Comparison of ENCODE assay signal across 11 cellular contexts in genomic region chr1:220368352-220369265, GRCh38.
DNase-seq lines count a peak whose midpoint lies in the region; ATAC-seq and TF ChIP-seq lines count a peak whose summit lies in the region.
"Had no signal": no experiment of that assay in that cellular context is flagged by ENCODE, and none has a peak within 500 bp of the region (broad histone marks: within the 10 kb centered on the region; RNA-seq: fewer than 3 reads in every experiment).

No MANE protein-coding gene starts in this region.

- H3K56ac ChIP-seq in H9 (ENCODE audit: insufficient read length, low read depth, low read length): no peak overlapping the region

- H3K4ac ChIP-seq in H9 (ENCODE audit: low read depth, low read length): no peak overlapping the region

- ATAC-seq in HG03571 (IDR thresholded peaks at IDR 0.05; ENCODE audit: unreplicated experiment): no peak
- no peak for ATAC-seq in HG03342 (IDR thresholded peaks at IDR 0.05; ENCODE audit: unreplicated experiment)

- H3K9me3 ChIP-seq in H9 (ENCODE audit: control insufficient read depth, low read depth, low read length): no peaks in the 10 kb centered on the region
- no peaks in the 10 kb centered on the region for H3K9me3 ChIP-seq in fibroblast of lung (ENCODE audit: control insufficient read depth, insufficient read depth, low read depth, low read length)

- H3K23me2 ChIP-seq in H9 (ENCODE audit: insufficient read length, low read depth, low read length, poor library complexity, severe bottlenecking): no peaks in the 10 kb centered on the region

- no peak overlapping the region for H2AK5ac ChIP-seq in H9 (ENCODE audit: insufficient read length, low read length)

- H4K5ac ChIP-seq in H9 (ENCODE audit: insufficient read length, low read depth, low read length): no peak overlapping the region

- H2BK120ac ChIP-seq in H9 (ENCODE audit: low read depth, low read length, poor library complexity, severe bottlenecking): no peak overlapping the region

- H3K79me2 ChIP-seq in H9 (ENCODE audit: insufficient read depth, low read length) (no peaks in the 10 kb centered on the region), fibroblast of lung (ENCODE audit: control insufficient read depth, insufficient read depth, low read length) (no peaks in the 10 kb centered on the region)

- peaks cover 0 to 3% (median 0%) of the 10 kb centered on the region in 3 experiments; a peak in 1 of 7 replicates for H3K36me3 Mint-ChIP-seq in H9 (ENCODE audit: insufficient read depth in 1 of 3, low read depth in 3 of 3)
- H3K36me3 Mint-ChIP-seq in progenitor cell of endocrine pancreas (ENCODE audit: insufficient read depth): no peaks in the 10 kb centered on the region
- H3K36me3 Mint-ChIP-seq: activated naive CD4-positive, alpha-beta T cell treated with anti-CD3 and anti-CD28 coated beads, Interleukin-2, amount 10 ng/mL, durations not matched to agents 7 days and 5 days had no signal

- no peak overlapping the region for H3T11ph ChIP-seq in H9 (ENCODE audit: low read length)

- peaks cover 0 to 4% of the 10 kb centered on the region in 2 experiments; a peak in 1 of 5 replicates for H3K9me3 Mint-ChIP-seq in H9
- no peaks in the 10 kb centered on the region for H3K9me3 Mint-ChIP-seq in progenitor cell of endocrine pancreas (ENCODE audit: low read depth)
- H3K9me3 Mint-ChIP-seq: activated CD4-positive, alpha-beta T cell treated with anti-CD3 and anti-CD28 coated beads, Interleukin-2, amount 10 ng/mL, durations not matched to agents 24 days and 14 days; activated naive CD4-positive, alpha-beta T cell treated with anti-CD3 and anti-CD28 coated beads, Interleukin-2, amount 10 ng/mL, durations not matched to agents 7 days and 5 days had no signal

- peaks cover 28 to 32% of the 10 kb centered on the region in 2 experiments for H3K4me1 Mint-ChIP-seq in H9
- peaks cover 16% of the 10 kb centered on the region for H3K4me1 Mint-ChIP-seq in progenitor cell of endocrine pancreas (ENCODE audit: low read depth)
- H3K4me1 Mint-ChIP-seq: activated CD4-positive, alpha-beta T cell treated with anti-CD3 and anti-CD28 coated beads, Interleukin-2, amount 10 ng/mL, durations not matched to agents 24 days and 14 days; activated naive CD4-positive, alpha-beta T cell treated with anti-CD3 and anti-CD28 coated beads, Interleukin-2, amount 10 ng/mL, durations not matched to agents 7 days and 5 days had no signal

- no peak overlapping the region for H3K14ac ChIP-seq in H9 (ENCODE audit: insufficient read depth, low read length)

- no CpG with 5 or more reads among the region's 7 CpGs for WGBS in H9 (ENCODE audit: extremely low coverage, insufficient read length, low lambda C conversion rate)

- no peak overlapping the region for H3K23ac ChIP-seq in H9 (ENCODE audit: insufficient read length, low read depth, low read length)

- no peak overlapping the region for H4K91ac ChIP-seq in H9 (ENCODE audit: insufficient read length, low read depth, low read length)

- TF ChIP-seq CTCF in H9 (conservative IDR thresholded peaks at IDR 0.05): no peak
- no peak for TF ChIP-seq CTCF in fibroblast of lung (conservative IDR thresholded peaks at IDR 0.05 in 1 of 2, IDR thresholded peaks at IDR 0.05 in 1 of 2; ENCODE audit: low read depth in 1 of 2, low read length in 2 of 2)
- TF ChIP-seq CTCF in progenitor cell of endocrine pancreas (IDR thresholded peaks at IDR 0.05; ENCODE audit: unreplicated experiment): no peak

- H3K27me3 ChIP-seq in H9 (ENCODE audit: insufficient read depth, low read length) (no peaks in the 10 kb centered on the region), fibroblast of lung (ENCODE audit: control insufficient read depth, insufficient read depth, low read length) (no peaks in the 10 kb centered on the region)

- no peaks in the 10 kb centered on the region for H4K20me1 ChIP-seq in H9 (ENCODE audit: control insufficient read depth, insufficient read depth, insufficient read length)
- no peaks in the 10 kb centered on the region for H4K20me1 ChIP-seq in fibroblast of lung (ENCODE audit: control insufficient read depth, extremely low read depth, insufficient read depth, low read length)

- no peak overlapping the region for H2BK20ac ChIP-seq in H9 (ENCODE audit: low read depth, low read length, poor library complexity, severe bottlenecking)

- H2BK5ac ChIP-seq in H9 (ENCODE audit: insufficient read length, low read length): no peak overlapping the region

- no peaks in the 10 kb centered on the region for H3K27me3 Mint-ChIP-seq in H9 (ENCODE audit: low read depth)
- H3K27me3 Mint-ChIP-seq in progenitor cell of endocrine pancreas: peaks cover 33% of the 10 kb centered on the region
- H3K27me3 Mint-ChIP-seq: activated CD4-positive, alpha-beta T cell treated with anti-CD3 and anti-CD28 coated beads, Interleukin-2, amount 10 ng/mL, durations not matched to agents 24 days and 14 days; activated naive CD4-positive, alpha-beta T cell treated with anti-CD3 and anti-CD28 coated beads, Interleukin-2, amount 10 ng/mL, durations not matched to agents 7 days and 5 days had no signal

- H3K9ac ChIP-seq in H9 (ENCODE audit: extremely low read depth, insufficient read length, low read length): no peak overlapping the region
- H3K9ac ChIP-seq in fibroblast of lung (ENCODE audit: insufficient read depth, low read length): no peak overlapping the region

- no peak overlapping the region for H3K4me3 Mint-ChIP-seq in H9
- H3K4me3 Mint-ChIP-seq in progenitor cell of endocrine pancreas (ENCODE audit: low read depth): no peak overlapping the region
- H3K4me3 Mint-ChIP-seq: activated CD4-positive, alpha-beta T cell treated with anti-CD3 and anti-CD28 coated beads, Interleukin-2, amount 10 ng/mL, durations not matched to agents 24 days and 14 days; activated naive CD4-positive, alpha-beta T cell treated with anti-CD3 and anti-CD28 coated beads, Interleukin-2, amount 10 ng/mL, durations not matched to agents 7 days and 5 days had no signal

- H4K8ac ChIP-seq in H9 (replicated peaks; ENCODE audit: insufficient read length, low read depth, low read length): no peak overlapping the region

- H2AFZ ChIP-seq in H9 (ENCODE audit: low read length): no peak overlapping the region
- H2AFZ ChIP-seq in fibroblast of lung (ENCODE audit: low read length): no peak overlapping the region

- H2BK12ac ChIP-seq in H9 (ENCODE audit: insufficient read length, low read depth, low read length): no peak overlapping the region

- H3K27ac Mint-ChIP-seq in H9 (peak overlapping the region; percentile 30 to 83 (median 50); a peak in 4 of 7 replicates), progenitor cell of endocrine pancreas (peak overlapping the region; percentile 69)
- H3K27ac Mint-ChIP-seq: activated CD4-positive, alpha-beta T cell treated with anti-CD3 and anti-CD28 coated beads, Interleukin-2, amount 10 ng/mL, durations not matched to agents 24 days and 14 days; activated naive CD4-positive, alpha-beta T cell treated with anti-CD3 and anti-CD28 coated beads, Interleukin-2, amount 10 ng/mL, durations not matched to agents 7 days and 5 days had no signal

- no peaks in the 10 kb centered on the region for H3K36me3 ChIP-seq in fibroblast of lung (ENCODE audit: control insufficient read depth, insufficient read depth, low read length)

- H3K4me1 ChIP-seq in H9 (ENCODE audit: insufficient read depth, low read length) (peaks cover 12% of the 10 kb centered on the region), fibroblast of lung (ENCODE audit: control insufficient read depth, extremely low read depth, insufficient read depth, low read length) (peaks cover 5% of the 10 kb centered on the region)

- no peak overlapping the region for H3K4me2 ChIP-seq in H9 (ENCODE audit: insufficient read depth, insufficient read length, low read length)
- H3K4me2 ChIP-seq in fibroblast of lung (ENCODE audit: extremely low read depth, insufficient read depth, low read length): no peak overlapping the region

- no peak overlapping the region for H2BK15ac ChIP-seq in H9 (ENCODE audit: low read depth, low read length)

- H3K27ac ChIP-seq in H9 (ENCODE audit: insufficient read length, low read depth, low read length) (no peak overlapping the region), fibroblast of lung (ENCODE audit: insufficient read depth, low read length) (no peak overlapping the region)

- no peaks in the 10 kb centered on the region for H3K79me1 ChIP-seq in H9 (ENCODE audit: insufficient read depth, low read depth, low read length, poor library complexity, severe bottlenecking)

- DNase-seq in H9 (peak; percentile 38), NCI-H82 (lab: John Stamatoyannopoulos, UW) (peak; percentile 44), fibroblast of lung (ENCODE audit: low read depth in 2 of 2) (peak; percentile 36 to 72), progenitor cell of endocrine pancreas (ENCODE audit: low spot score, unreplicated experiment) (no peak), DMS79 treated with DMSO at 0.1 percent for 48 hours (lab: John Stamatoyannopoulos, UW) (no peak), NCI-H2227 (lab: John Stamatoyannopoulos, UW; ENCODE audit: unreplicated experiment) (no peak)
- DNase-seq: activated CD4-positive, alpha-beta T cell treated with anti-CD3 and anti-CD28 coated beads, Interleukin-2, amount 10 ng/mL, durations not matched to agents 24 days and 14 days; activated naive CD4-positive, alpha-beta T cell treated with anti-CD3 and anti-CD28 coated beads, Interleukin-2, amount 10 ng/mL, durations not matched to agents 7 days and 5 days; COR-L47 had no signal

- no peak overlapping the region for H3K4me3 ChIP-seq in fibroblast of lung (replicated peaks in 1 of 4; ENCODE audit: control extremely low read depth in 1 of 4, insufficient read depth in 1 of 4, low read depth in 3 of 4, low read length in 4 of 4)

- no peak overlapping the region for H3K18ac ChIP-seq in H9 (ENCODE audit: insufficient read length, low read depth, low read length)

Comparison
In these comparisons a context has a peak if more than half of its experiments do, and no peak if none do; other contexts are left out.
1. DNase-seq: peak in H9 (single experiment), NCI-H82 (single experiment) and fibroblast of lung (2 of 2); none in progenitor cell of endocrine pancreas (single experiment), DMS79 treated with DMSO at 0.1 percent for 48 hours (single experiment) and NCI-H2227 (single experiment).